Comparison of ENCODE assay signal across 1 cellular context in genomic region chr6:13575377-13575775, GRCh38.
TF ChIP-seq lines count a peak whose summit lies in the region.

No MANE protein-coding gene starts in this region.

TF ChIP-seq in GM12878, 131 proteins besides CTCF, POLR2A, EP300 and RAD21:
- TF ChIP-seq ATF7 (IDR thresholded peaks at IDR 0.05; ENCODE audit: low read depth) = 0 out of 2 replicates have a peak, but pooled peaks have one; percentile 1
- no peak for TF ChIP-seq IRF5 (IDR thresholded peaks at IDR 0.05; ENCODE audit: borderline replicate concordance)
- TF ChIP-seq SMC3 (IDR thresholded peaks at IDR 0.05; ENCODE audit: borderline replicate concordance, low read length) = peak; percentile 52; the same call in 1 of the 2 replicates
- TF ChIP-seq PML (IDR thresholded peaks at IDR 0.05; ENCODE audit: low read length) = 0 out of 2 replicates have a peak, but pooled peaks have one; percentile 12
- TF ChIP-seq YY1 (IDR thresholded peaks at IDR 0.05; ENCODE audit: low read depth, low read length) = no peak
